ENCODE assay signal across 12 cellular contexts in the genomic region with DNA sequence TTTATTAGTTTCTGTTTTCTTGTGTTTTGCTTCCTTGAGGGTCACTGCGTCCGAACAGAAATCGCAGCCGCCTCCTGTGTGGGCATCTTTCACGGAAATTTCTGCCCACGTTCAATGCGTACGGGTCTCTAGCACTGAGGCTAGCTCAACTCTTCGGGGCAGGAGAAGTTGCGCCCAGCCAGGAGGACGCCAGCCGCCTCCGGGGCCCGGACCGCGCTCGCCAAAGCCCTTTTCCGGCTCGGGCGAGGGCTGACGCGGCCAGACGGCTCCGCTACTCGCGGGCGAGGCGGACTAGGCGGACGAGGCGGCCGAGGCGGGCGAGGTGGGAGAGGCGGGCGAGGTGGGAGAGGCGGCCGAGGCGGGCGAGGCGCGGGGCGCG. TPM values are rescaled to one million over a fixed set of nuclear protein-coding genes. Genes with fewer than 3 reads are reported as not detected.
DNase-seq lines count a peak whose midpoint lies in the region; ATAC-seq and TF ChIP-seq lines count a peak whose summit lies in the region.
"Had no signal": no experiment of that assay in that cellular context is flagged by ENCODE, and none has a peak within 500 bp of the region (broad histone marks: within the 10 kb centered on the region; RNA-seq: fewer than 3 reads in every experiment).

No MANE protein-coding gene starts in this region.

- peaks cover 0 to 33% (median 18%) of the 10 kb centered on the region in 6 donors for H3K4me1 ChIP-seq in spleen
- H3K4me1 ChIP-seq: A549 had no signal

- H3K4me3 ChIP-seq in spleen, result peak overlapping the region in 7 of 8 donors; percentile 1 to 62 (median 19)
- H3K4me3 ChIP-seq: A549 had no signal

- H3K9me3 Mint-ChIP-seq in brain, result peaks cover 0 to 2% (median 0%) of the 10 kb centered on the region in 5 experiments
- H3K9me3 Mint-ChIP-seq: activated T-helper 2 cell treated with anti-CD3 and anti-CD28 coated beads, Interferon-gamma antibody, Interleukin-2, Interleukin-4, amounts not matched to agents 10 μg/mL and 5 μg/mL and 100 μg/mL, durations not matched to agents 14 hours and 24 hours and 36 hours had no signal

- H3K36me3 ChIP-seq in spleen, result no peaks in the 10 kb centered on the region

- no peaks in the 10 kb centered on the region for H3K36me3 Mint-ChIP-seq in brain

- TF ChIP-seq CTCF in brain (conservative IDR thresholded peaks at IDR 0.05) (no peak), spleen (IDR thresholded peaks at IDR 0.05 in 8 of 11, conservative IDR thresholded peaks at IDR 0.05 in 3 of 11) (no peak)

- H3K27me3 ChIP-seq in spleen (replicated peaks in 1 of 7), result peaks cover 0 to 99% (median 80%) of the 10 kb centered on the region in 7 donors

- no peak overlapping the region for H3K27ac ChIP-seq in spleen
- H3K27ac ChIP-seq: A549 had no signal

- H3K4me1 Mint-ChIP-seq in brain, result peaks cover 41% of the 10 kb centered on the region

- peak overlapping the region; percentile 18 to 80 (median 74) for H3K4me3 Mint-ChIP-seq in brain

- peak overlapping the region in 3 of 5 experiments; percentile 83 to 91 (median 91) for H3K27ac Mint-ChIP-seq in brain

- intact Hi-C loops in spleen (cut with DNase I; ENCODE audit: low total_unique reads), result loop anchor here (5.0 to 10.0 kb wide), 2 partner anchors 533 to 1205 kb away; no protein-coding TSS in a partner anchor

- DNase-seq in NCI-H748 (lab: John Stamatoyannopoulos, UW; ENCODE audit: unreplicated experiment) (peak; percentile 46), NCI-H748 treated with DMSO at 0.1 percent for 48 hours (lab: John Stamatoyannopoulos, UW) (no peak), islet precursor cell (peak; percentile 76), spleen (no peak), NCI-H2171 (lab: John Stamatoyannopoulos, UW) (no peak), NCI-H187 (lab: John Stamatoyannopoulos, UW) (no peak)
- DNase-seq: NCI-H345 had no signal

- ATAC-seq in HG03097 (IDR thresholded peaks at IDR 0.05; ENCODE audit: low FRiP score, unreplicated experiment), result no peak
- ATAC-seq: A549 had no signal

- no peaks in the 10 kb centered on the region for H3K9me3 ChIP-seq in spleen
- H3K9me3 ChIP-seq: A549 had no signal

- 2 to 11% (median 4%) methylated on average over 43 to 44 of the region's 44 CpGs for WGBS in spleen, 5 donors

- H3K27me3 Mint-ChIP-seq in brain, result peaks cover 97% of the 10 kb centered on the region

- no peak for TF ChIP-seq POLR2A in spleen (IDR thresholded peaks at IDR 0.05)

RNA-seq across cellular contexts. Expression of gene TFAP2B, which starts 0.8 kb away (rescaled TPM):
- polyA plus RNA-seq in brain (ENCODE audit: insufficient read depth, low read depth, low replicate concordance) (not detected), spleen (not detected)
- total RNA-seq in spleen, result not detected
- total RNA-seq: activated T-helper 2 cell treated with anti-CD3 and anti-CD28 coated beads, Interferon-gamma antibody, Interleukin-2, Interleukin-4, amounts not matched to agents 10 μg/mL and 5 μg/mL and 100 μg/mL, durations not matched to agents 14 hours and 24 hours and 36 hours; T-helper 2 cell treated with Interferon-gamma antibody and Interleukin-4, amounts not matched to agents 100 ng/mL and 5 ng/mL, for 36 hours had no signal
- polyA plus RNA-seq: A549 had no signal

Comparison
In these comparisons a context has a peak if more than half of its experiments do, and no peak if none do; other contexts are left out.
1. DNase-seq: peak in NCI-H748 (single experiment) and islet precursor cell (single experiment); none in NCI-H748 treated with DMSO at 0.1 percent for 48 hours (single experiment), spleen (single experiment), NCI-H2171 (single experiment) and NCI-H187 (0 of 2).